ENCODE assay signal across 8 cellular contexts in the genomic region with DNA sequence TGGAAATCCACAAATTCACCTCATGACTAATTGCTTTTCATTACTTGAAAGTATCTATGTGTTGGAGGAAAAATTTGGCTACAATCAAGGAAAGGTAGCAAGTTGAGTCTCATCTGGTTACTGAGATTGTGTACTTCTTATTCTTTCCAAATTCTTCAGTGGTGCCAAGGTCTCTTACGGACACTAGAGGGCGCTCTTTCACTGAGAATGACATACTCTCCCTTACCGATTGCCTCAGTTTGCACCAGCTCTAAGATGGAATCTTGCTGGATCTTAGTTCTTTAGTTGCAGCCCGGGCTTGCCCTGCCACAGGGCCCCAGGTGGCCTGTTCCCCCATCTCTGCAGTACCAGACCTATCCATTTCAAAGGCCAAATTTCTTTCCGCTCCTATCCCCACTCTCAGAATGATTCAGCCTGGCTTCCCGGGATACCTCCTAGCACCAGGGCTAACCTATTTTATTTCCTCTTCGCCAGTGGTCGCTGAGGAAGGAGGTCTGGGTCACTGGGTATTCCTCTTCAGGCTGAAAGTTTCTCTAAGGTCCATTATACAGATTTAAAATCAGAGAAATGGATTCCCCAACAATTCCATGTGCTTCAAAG. TPM values are rescaled to one million over a fixed set of nuclear protein-coding genes. Genes with fewer than 3 reads are reported as not detected.
DNase-seq lines count a peak whose midpoint lies in the region; ATAC-seq, FAIRE-seq and TF ChIP-seq lines count a peak whose summit lies in the region.

No MANE protein-coding gene starts in this region.

- intact Hi-C loops in HepG2 (cut with micrococcal nuclease; ENCODE audit: unreplicated experiment) = no loop called here

- in situ Hi-C loops in HepG2 (cut with HindIII; ENCODE audit: extremely low pct_ligation_motif_present, low pct_unique_long_range_greater_than_20kb) = loop anchor here (5.0 to 25.0 kb wide), 3 partner anchors 211 to 531 kb away; no protein-coding TSS in a partner anchor

- BruUV-seq in HepG2 (replicated peaks; lab: Mats Ljungman, UMichigan) = no TSS peak

- TF ChIP-seq RAD21 in HepG2 (CRISPR knock-in tag; IDR thresholded peaks at IDR 0.05) = peak; percentile 57

- no peaks in the 10 kb centered on the region for H3K27me3 ChIP-seq in RWPE2 (ENCODE audit: insufficient read depth, poor library complexity, severe bottlenecking)
- no peaks in the 10 kb centered on the region for H3K27me3 ChIP-seq in HepG2 (ENCODE audit: control insufficient read depth in 1 of 2, insufficient read depth in 2 of 2, low read length in 2 of 2)
- peaks cover 0 to 5% of the 10 kb centered on the region in 2 donors for H3K27me3 ChIP-seq in tibial nerve

- H3K79me2 ChIP-seq in HepG2 (ENCODE audit: insufficient read depth, low read length) = no peaks in the 10 kb centered on the region

- POLR2A ChIA-PET in HepG2 (lab: Yijun Ruan, JAX) = no interaction called here

- 0% methylated on average over 4 of the region's 8 CpGs for WGBS in HepG2 (ENCODE audit: low lambda C conversion rate)
- 36% methylated on average over 8 of the region's 8 CpGs for WGBS in tibial nerve, 2 donors

- no peaks in the 10 kb centered on the region for H3K9me3 ChIP-seq in RWPE2 (ENCODE audit: severe bottlenecking)
- no peaks in the 10 kb centered on the region for H3K9me3 ChIP-seq in HepG2 (ENCODE audit: low read length)
- no peaks in the 10 kb centered on the region for H3K9me3 ChIP-seq in tibial nerve

- no peak overlapping the region for H3K4me2 ChIP-seq in HepG2 (ENCODE audit: low read depth, low read length)

- no peak overlapping the region for H2AFZ ChIP-seq in HepG2 (ENCODE audit: low read length)

- CTCF ChIA-PET in HepG2 (lab: Yijun Ruan, JAX; ENCODE audit: low intra/inter-chr PET ratio, low total read pairs) = interaction anchor here (1.2 to 2.3 kb wide), 2 partner anchors 208 to 529 kb away, joined by 3 to 24 read pairs; no protein-coding TSS in a partner anchor

- H3K9ac ChIP-seq in HepG2 (ENCODE audit: insufficient read depth, low read depth, low read length) = no peak overlapping the region

- peak; percentile 52 for FAIRE-seq in HepG2 (lab: Jason Lieb, UNC)

- H3K4me1 ChIP-seq in RWPE2 (ENCODE audit: insufficient read depth, poor library complexity, severe bottlenecking) = no peaks in the 10 kb centered on the region
- no peaks in the 10 kb centered on the region for H3K4me1 ChIP-seq in HepG2 (ENCODE audit: insufficient read depth, low read length)
- H3K4me1 ChIP-seq in tibial nerve = no peaks in the 10 kb centered on the region

- no peak overlapping the region for H3K4me3 ChIP-seq in RWPE2 (ENCODE audit: severe bottlenecking)
- H3K4me3 ChIP-seq in cardiac fibroblast (replicated peaks in 1 of 2; ENCODE audit: low read depth in 2 of 2, low read length in 2 of 2) = no peak overlapping the region
- H3K4me3 ChIP-seq in HepG2 (replicated peaks in 1 of 3; ENCODE audit: insufficient read depth in 1 of 3, low read depth in 2 of 3, low read length in 3 of 3) = no peak overlapping the region
- no peak overlapping the region for H3K4me3 ChIP-seq in tibial nerve

- H4K20me1 ChIP-seq in HepG2 (ENCODE audit: insufficient read depth, low read length) = no peaks in the 10 kb centered on the region

- DNase-seq in DMS53 (lab: John Stamatoyannopoulos, UW) (peak; percentile 66), LHCN-M2 (ENCODE audit: low read depth) (peak; percentile 21), RWPE2 (ENCODE audit: low spot score) (no peak), cardiac fibroblast (ENCODE audit: low read depth in 2 of 2) (peak; percentile 57 to 66), HepG2 (ENCODE audit: low spot score) (peak; percentile 14), tibial nerve (ENCODE audit: low spot score in 2 of 2) (peak in 1 of 2 donors; percentile 11)

- H3K27ac ChIP-seq in RWPE2 (ENCODE audit: poor library complexity, severe bottlenecking) (no peak overlapping the region), HepG2 (ENCODE audit: extremely low read length, insufficient read depth, low read length) (no peak overlapping the region), tibial nerve (no peak overlapping the region)

- no peak for TF ChIP-seq EP300 in HepG2 (IDR thresholded peaks at IDR 0.05; ENCODE audit: low read depth in 2 of 2, low read length in 2 of 2)
- no peak for TF ChIP-seq EP300 in HepG2 (CRISPR knock-in tag; IDR thresholded peaks at IDR 0.05; ENCODE audit: borderline replicate concordance)
- TF ChIP-seq EP300 in tibial nerve (IDR thresholded peaks at IDR 0.05) = no peak

- peak; percentile 77 for ATAC-seq in GM19328 (IDR thresholded peaks at IDR 0.05; ENCODE audit: unreplicated experiment)
- ATAC-seq in RWPE2 (ENCODE audit: low read depth) = 0 out of 3 replicates have a peak, but pooled peaks have one; percentile 35
- peak; percentile 69 for ATAC-seq in HepG2
- no peak for ATAC-seq in GM21825 (IDR thresholded peaks at IDR 0.05; ENCODE audit: unreplicated experiment)

- no peaks in the 10 kb centered on the region for H3K36me3 ChIP-seq in RWPE2 (ENCODE audit: low read depth)
- H3K36me3 ChIP-seq in HepG2 (replicated peaks in 1 of 2; ENCODE audit: control insufficient read depth in 1 of 2, insufficient read depth in 2 of 2, low read length in 2 of 2) = no peaks in the 10 kb centered on the region
- no peaks in the 10 kb centered on the region for H3K36me3 ChIP-seq in tibial nerve

- TF ChIP-seq POLR2A in HepG2 (IDR thresholded peaks at IDR 0.05; ENCODE audit: insufficient read depth in 1 of 2, low read depth in 2 of 2, low read length in 2 of 2) (no peak), tibial nerve (IDR thresholded peaks at IDR 0.05) (no peak)

- TF ChIP-seq CTCF in RWPE2 (IDR thresholded peaks at IDR 0.05; ENCODE audit: poor library complexity, severe bottlenecking) = peak; percentile 58
- TF ChIP-seq CTCF in cardiac fibroblast (IDR thresholded peaks at IDR 0.05; ENCODE audit: low read depth, low read length) = peak; percentile 57
- peak; percentile 75 for TF ChIP-seq CTCF in HepG2 (CRISPR knock-in tag; IDR thresholded peaks at IDR 0.05)
- peak; percentile 56 to 74 (median 68) for TF ChIP-seq CTCF in tibial nerve (IDR thresholded peaks at IDR 0.05)

TF ChIP-seq in HepG2, 621 proteins besides CTCF, POLR2A, EP300 and RAD21:
- 0 out of 2 replicates have a peak, but pooled peaks have one; percentile 5 for TF ChIP-seq CEBPG (CRISPR knock-in tag; IDR thresholded peaks at IDR 0.05)
- peak; percentile 69 for TF ChIP-seq SMC3 (IDR thresholded peaks at IDR 0.05; ENCODE audit: low read length)
- TF ChIP-seq PPARG (CRISPR knock-in tag; conservative IDR thresholded peaks at IDR 0.05) = no peak
- TF ChIP-seq HNF4A (CRISPR knock-in tag; IDR thresholded peaks at IDR 0.05) = no peak
- TF ChIP-seq STAG1 (CRISPR knock-in tag; IDR thresholded peaks at IDR 0.05) = peak; percentile 83

RNA-seq across cellular contexts. Expression of a gene that starts 24.6 kb away (rescaled TPM):
- total RNA-seq in LHCN-M2 (2014; rRNA removed) (not detected in 2 replicates), HepG2 (2016; rRNA removed; fragmentation: Illumina TruSeq; extraction: Trizol) (not detected in 2 replicates), tibial nerve (not detected)
- polyA plus RNA-seq in LHCN-M2 (2012) = not detected
- not detected in 2 replicates for total RNA-seq in HepG2 (2016; cell fraction: cytosol; rRNA removed; fragmentation: Illumina TruSeq; extraction: Trizol; ENCODE audit: low read depth)
- total RNA-seq in HepG2 (2016; cell fraction: insoluble cytoplasmic fraction; rRNA removed; fragmentation: Illumina TruSeq; extraction: Trizol) = not detected in 2 replicates
- not detected in 2 replicates for total RNA-seq in HepG2 (2016; cell fraction: membrane; rRNA removed; fragmentation: Illumina TruSeq; extraction: Trizol)
- not detected in 2 replicates for total RNA-seq in HepG2 (2016; cell fraction: nucleus; rRNA removed; fragmentation: Illumina TruSeq; extraction: Trizol)
- polyA plus RNA-seq in HepG2 (2011; rRNA removed) = not detected in 2 replicates
- not detected in 2 replicates for polyA plus RNA-seq in HepG2 (2011; cell fraction: cytosol; rRNA removed)
- polyA plus RNA-seq in HepG2 (2011; cell fraction: nucleus; rRNA removed) = not detected in 2 replicates
- not detected in 2 replicates for polyA plus RNA-seq in HepG2 (2012)
- not detected in 2 replicates for polyA plus RNA-seq in HepG2 (2016; cell fraction: cytosol; fragmentation: Illumina TruSeq; extraction: Trizol; ENCODE audit: low read depth)
- not detected in 2 replicates for polyA plus RNA-seq in HepG2 (2016; cell fraction: insoluble cytoplasmic fraction; fragmentation: Illumina TruSeq; extraction: Trizol; ENCODE audit: low read depth)
- polyA plus RNA-seq in HepG2 (2016; cell fraction: membrane; fragmentation: Illumina TruSeq; extraction: Trizol; ENCODE audit: low read depth) = not detected in 2 replicates
- not detected in 2 replicates for polyA plus RNA-seq in HepG2 (2016; cell fraction: nucleus; fragmentation: Illumina TruSeq; extraction: Trizol; ENCODE audit: insufficient read depth, low read depth)
- polyA minus RNA-seq in HepG2 (2011; rRNA and poly(A)+ RNA removed; ENCODE audit: low replicate concordance) = not detected in 2 replicates
- polyA minus RNA-seq in HepG2 (2011; cell fraction: cytosol; rRNA and poly(A)+ RNA removed) = not detected in 2 replicates
- not detected in 2 replicates for polyA minus RNA-seq in HepG2 (2011; cell fraction: nucleus; rRNA and poly(A)+ RNA removed)
